25 cellular contexts compared by ENCODE assay signal in the genomic region with DNA sequence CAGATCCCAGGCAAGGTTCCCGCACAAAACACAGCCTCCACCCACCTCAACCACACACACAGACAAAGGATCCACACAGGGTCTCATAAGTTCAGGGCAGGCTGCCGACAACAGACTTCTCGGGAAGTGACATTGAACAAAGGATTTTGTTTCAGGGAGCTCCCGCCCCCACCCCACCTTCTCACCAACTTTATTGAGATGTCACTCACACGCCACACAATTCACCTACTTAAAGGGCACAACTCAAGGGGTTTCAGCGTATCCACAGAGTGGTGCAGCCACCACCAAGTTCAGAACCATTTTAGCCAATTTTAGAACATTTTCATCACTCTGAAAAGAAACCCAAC.
"Had no signal": no experiment of that assay in that cellular context is flagged by ENCODE, and none has a peak within 500 bp of the region (broad histone marks: within the 10 kb centered on the region; RNA-seq: fewer than 3 reads in every experiment).

No MANE protein-coding gene starts in this region.

- H3K36me3 ChIP-seq: colonic mucosa, neutrophil, ovary, prostate gland, spleen, tibial nerve had no signal

- H3K27me3 ChIP-seq: colonic mucosa, ovary had no signal

- DNase-seq: activated CD4-positive, alpha-beta memory T cell treated with anti-CD3 and anti-CD28 coated beads for 36 hours; activated CD4-positive, alpha-beta T cell treated with anti-CD3 and anti-CD28 coated beads, Interleukin-2, amount 10 ng/mL, durations not matched to agents 24 days and 14 days; activated CD4-positive, CD25-positive, alpha-beta regulatory T cell treated with anti-CD3 and anti-CD28 coated beads, Interleukin-2, amount 50 U/mL, for 72 hours; activated naive CD4-positive, alpha-beta T cell; activated T-cell treated with anti-CD3 and anti-CD28 coated beads, Interleukin-2, amount 50 U/mL, for 4 hours; cerebellar nuclear complex; colonic mucosa; effector memory CD4-positive, alpha-beta T cell; foreskin fibroblast; hippocampal formation; left cardiac atrium; mammary epithelial cell; midbrain; spleen; stimulated activated naive CD4-positive, alpha-beta T cell treated with Interleukin-2 at 50 U/mL for 16 hours; T-helper 17 cell had no signal

- H3K9me3 Mint-ChIP-seq: activated CD4-positive, alpha-beta T cell treated with anti-CD3 and anti-CD28 coated beads, Interleukin-2, amount 10 ng/mL, durations not matched to agents 24 days and 14 days had no signal

- H3K27ac Mint-ChIP-seq: activated CD4-positive, alpha-beta memory T cell treated with anti-CD3 and anti-CD28 coated beads for 36 hours; activated CD4-positive, alpha-beta T cell treated with anti-CD3 and anti-CD28 coated beads, Interleukin-2, amount 10 ng/mL, durations not matched to agents 24 days and 14 days; activated naive CD4-positive, alpha-beta T cell treated with anti-CD3 and anti-CD28 coated beads, Interleukin-2, amount 50 U/mL, for 72 hours; activated T-helper 2 cell treated with anti-CD3 and anti-CD28 coated beads, Interferon-gamma antibody, Interleukin-2, Interleukin-4, amounts not matched to agents 10 μg/mL and 5 μg/mL and 100 μg/mL, durations not matched to agents 14 hours and 24 hours and 36 hours; T-helper 17 cell had no signal

- H3K4me3 ChIP-seq: colonic mucosa, ovary, prostate gland, spleen, tibial nerve had no signal

- H3K4me1 Mint-ChIP-seq: T-helper 17 cell had no signal

- H3K36me3 Mint-ChIP-seq: activated CD4-positive, alpha-beta memory T cell treated with anti-CD3 and anti-CD28 coated beads for 36 hours had no signal

- FAIRE-seq: keratinocyte had no signal

- H3K4me1 ChIP-seq: colonic mucosa, prostate gland had no signal

- H3K27ac ChIP-seq: colonic mucosa, neutrophil, ovary, prostate gland, spleen, tibial nerve had no signal

- H3K9me3 ChIP-seq: colonic mucosa, neutrophil, ovary, prostate gland had no signal

- ATAC-seq: activated naive CD4-positive, alpha-beta T cell treated with anti-CD3 and anti-CD28 coated beads, Interleukin-2, amount 50 U/mL, for 72 hours; activated T-cell treated with anti-CD3 and anti-CD28 coated beads, Interleukin-2, amount 50 U/mL, for 4 hours; esophagus mucosa; left cardiac atrium; naive thymus-derived CD8-positive, alpha-beta T cell; T-helper 17 cell had no signal

- H3K4me3 Mint-ChIP-seq: activated CD4-positive, alpha-beta memory T cell treated with anti-CD3 and anti-CD28 coated beads for 36 hours; activated CD4-positive, alpha-beta T cell treated with anti-CD3 and anti-CD28 coated beads, Interleukin-2, amount 10 ng/mL, durations not matched to agents 24 days and 14 days; activated T-cell treated with anti-CD3 and anti-CD28 coated beads, Interleukin-2, amount 50 U/mL, for 4 hours; naive thymus-derived CD8-positive, alpha-beta T cell; T-helper 17 cell had no signal
